20 cellular contexts compared by ENCODE assay signal in genomic region chr18:79872423-79872822, GRCh38.
DNase-seq lines count a peak whose midpoint lies in the region; ATAC-seq and TF ChIP-seq lines count a peak whose summit lies in the region.
"Had no signal": no experiment of that assay in that cellular context is flagged by ENCODE, and none has a peak within 500 bp of the region (broad histone marks: within the 10 kb centered on the region; RNA-seq: fewer than 3 reads in every experiment).

No MANE protein-coding gene starts in this region.

- no peaks in the 10 kb centered on the region for H3K27me3 Mint-ChIP-seq in brain
- H3K27me3 Mint-ChIP-seq in neural crest cell (ENCODE audit: low read depth): no peaks in the 10 kb centered on the region
- H3K27me3 Mint-ChIP-seq: CD4-positive, CD25-positive, alpha-beta regulatory T cell had no signal

- H3K4me1 ChIP-seq in heart right ventricle: no peaks in the 10 kb centered on the region
- H3K4me1 ChIP-seq: Caco-2 had no signal

- H3K4me3 Mint-ChIP-seq in brain (no peak overlapping the region), neural crest cell (no peak overlapping the region)
- H3K4me3 Mint-ChIP-seq: CD4-positive, CD25-positive, alpha-beta regulatory T cell; H9 had no signal

- peaks cover 0 to 57% (median 48%) of the 10 kb centered on the region in 7 donors for H3K27me3 ChIP-seq in heart right ventricle

- H3K4me3 ChIP-seq in heart right ventricle: no peak overlapping the region
- H3K4me3 ChIP-seq: PC-9 had no signal

- no peaks in the 10 kb centered on the region for H3K36me3 ChIP-seq in heart right ventricle

- H3K36me3 Mint-ChIP-seq in brain (no peaks in the 10 kb centered on the region), neural crest cell (ENCODE audit: low read depth) (no peaks in the 10 kb centered on the region)
- H3K36me3 Mint-ChIP-seq: CD4-positive, CD25-positive, alpha-beta regulatory T cell had no signal

- ATAC-seq in heart right ventricle (no peak), HG03520 (IDR thresholded peaks at IDR 0.05; ENCODE audit: unreplicated experiment) (no peak)

- peaks cover 0 to 4% (median 0%) of the 10 kb centered on the region in 11 donors for H3K9me3 ChIP-seq in heart right ventricle
- H3K9me3 ChIP-seq: Caco-2 had no signal

- peak; percentile 56 for DNase-seq in cardiac septum (ENCODE audit: low spot score)
- DNase-seq in heart right ventricle: no peak
- no peak for DNase-seq in neural crest cell (ENCODE audit: low read depth, low spot score)
- no peak for DNase-seq in midbrain (lab: John Stamatoyannopoulos, UW)
- no peak for DNase-seq in glomerular visceral epithelial cell (ENCODE audit: extremely low spot score)
- DNase-seq: AML-193; Caco-2; CD4-positive, CD25-positive, alpha-beta regulatory T cell; EL; NCI-H1048; NCI-H1436 treated with DMSO at 0.1 percent for 48 hours; NCI-H2029 treated with DMSO at 0.1 percent for 48 hours; NCI-H2171 treated with DMSO at 0.1 percent for 48 hours; NCI-H446 treated with DMSO at 0.1 percent for 48 hours; NCI-H82; PC-9 had no signal

- intact Hi-C loops in cardiac septum (cut with DNase I): no loop called here
- intact Hi-C loops in heart right ventricle (cut with DNase I): no loop called here

- 79 to 82% methylated on average over 14 of the region's 14 CpGs for whole genome bisulfite sequencing in heart right ventricle, 2 donors

- H3K9me3 Mint-ChIP-seq in brain (peaks cover 0 to 9% (median 0%) of the 10 kb centered on the region in 5 experiments), neural crest cell (no peaks in the 10 kb centered on the region)
- H3K9me3 Mint-ChIP-seq: CD4-positive, CD25-positive, alpha-beta regulatory T cell; H9 had no signal

- H3K4me1 Mint-ChIP-seq in brain (peaks cover 15% of the 10 kb centered on the region), neural crest cell (no peaks in the 10 kb centered on the region)
- H3K4me1 Mint-ChIP-seq: CD4-positive, CD25-positive, alpha-beta regulatory T cell had no signal

- TF ChIP-seq CTCF in heart right ventricle (IDR thresholded peaks at IDR 0.05): no peak
- TF ChIP-seq CTCF in brain (conservative IDR thresholded peaks at IDR 0.05): no peak
- no peak for TF ChIP-seq CTCF in neural crest cell (conservative IDR thresholded peaks at IDR 0.05)

- H3K27ac Mint-ChIP-seq in brain (peak overlapping the region in 3 of 5 experiments; percentile 24 to 86 (median 85)), neural crest cell (ENCODE audit: unreplicated experiment) (peak overlapping the region; percentile 67)
- H3K27ac Mint-ChIP-seq: CD4-positive, CD25-positive, alpha-beta regulatory T cell; H9 had no signal

- no peak overlapping the region for H3K27ac ChIP-seq in heart right ventricle
- H3K27ac ChIP-seq: KMS-11, PC-9 had no signal
